1 cellular context compared by ENCODE assay signal in genomic region chr19:56140583-56141415, GRCh38.
TF ChIP-seq lines count a peak whose summit lies in the region.

Gene ZNF444, plus strand, starts transcription at chr19:56141287. Its CDS starts 5,625 bp downstream, at chr19:56146912.

TF ChIP-seq in K562, 482 proteins besides CTCF, POLR2A, EP300 and RAD21 (continued from another document and continues in another):
- TF ChIP-seq HOMEZ (CRISPR knock-in tag; IDR thresholded peaks at IDR 0.05) (no peak), ZNF785 (CRISPR knock-in tag; IDR thresholded peaks at IDR 0.05) (no peak), ZNF311 (CRISPR knock-in tag; IDR thresholded peaks at IDR 0.05) (peak; percentile 48; the same call in 1 of the 2 replicates), AFF1 (IDR thresholded peaks at IDR 0.05; ENCODE audit: low read depth in 1 of 2, partially characterized antibody in 2 of 2) (peak in 1 of 2 experiments; percentile 100), PHF8 (IDR thresholded peaks at IDR 0.05; ENCODE audit: borderline replicate concordance, low read length) (peak; percentile 82), COPS2 (conservative IDR thresholded peaks at IDR 0.05) (no peak), RBM14 (IDR thresholded peaks at IDR 0.05; ENCODE audit: borderline replicate concordance, insufficient read depth, low read depth, low read length) (0 out of 2 replicates have a peak, but pooled peaks have one; percentile 45), ILK (tag; IDR thresholded peaks at IDR 0.05; ENCODE audit: borderline replicate concordance, low read depth) (no peak), ZNF436 (CRISPR knock-in tag; IDR thresholded peaks at IDR 0.05) (no peak), RBBP5 (IDR thresholded peaks at IDR 0.05; ENCODE audit: borderline replicate concordance, insufficient read depth, low read length, poor library complexity, severe bottlenecking) (peak; percentile 53), ZBTB49 (CRISPR knock-in tag; IDR thresholded peaks at IDR 0.05; ENCODE audit: borderline replicate concordance) (no peak), ARID1B (IDR thresholded peaks at IDR 0.05) (no peak), SREBF1 (IDR thresholded peaks at IDR 0.05; ENCODE audit: borderline replicate concordance, low read depth, low read length) (peak; percentile 75; the same call in 1 of the 2 replicates), PRMT5 (CRISPR knock-in tag; IDR thresholded peaks at IDR 0.05) (no peak), TBP (optimal IDR thresholded peaks at IDR 0.05; ENCODE audit: low read depth, low read length) (peak; percentile 45), ZNF766 (CRISPR knock-in tag; conservative IDR thresholded peaks at IDR 0.05) (peak; percentile 94), CEBPG (CRISPR knock-in tag; IDR thresholded peaks at IDR 0.05) (no peak), CEBPG (tag; conservative IDR thresholded peaks at IDR 0.05 in 1 of 2, IDR thresholded peaks at IDR 0.05 in 1 of 2) (no peak), MXD1 (CRISPR knock-in tag; IDR thresholded peaks at IDR 0.05; ENCODE audit: borderline replicate concordance, poor library complexity, severe bottlenecking) (no peak), SIN3A (IDR thresholded peaks at IDR 0.05; ENCODE audit: borderline replicate concordance in 2 of 2, control insufficient read depth in 1 of 2, low read depth in 2 of 2, low read length in 2 of 2) (0 out of 4 replicates have a peak, but pooled peaks of 1 of the 2 experiments have one; percentile 18), TCF7L2 (IDR thresholded peaks at IDR 0.05; ENCODE audit: low read depth, low read length) (0 out of 2 replicates have a peak, but pooled peaks have one; percentile 46), EP400 (IDR thresholded peaks at IDR 0.05) (peak; percentile 90), RNF219 (CRISPR knock-in tag; IDR thresholded peaks at IDR 0.05) (no peak), DMBX1 (CRISPR knock-in tag; IDR thresholded peaks at IDR 0.05; ENCODE audit: borderline replicate concordance) (peak; percentile 75; the same call in 1 of the 2 replicates), ZFP1 (CRISPR knock-in tag; IDR thresholded peaks at IDR 0.05) (no peak), PHF21A (IDR thresholded peaks at IDR 0.05; ENCODE audit: borderline replicate concordance, low read depth) (no peak), PATZ1 (CRISPR knock-in tag; IDR thresholded peaks at IDR 0.05; ENCODE audit: borderline replicate concordance) (no peak), SIN3B (IDR thresholded peaks at IDR 0.05; ENCODE audit: low read depth) (0 out of 2 replicates have a peak, but pooled peaks have one; percentile 59), GATA2 (CRISPR knock-in tag; IDR thresholded peaks at IDR 0.05) (no peak), NCOA1 (IDR thresholded peaks at IDR 0.05; ENCODE audit: low read depth) (no peak), RFX1 (IDR thresholded peaks at IDR 0.05) (peak; percentile 86), ZNF583 (CRISPR knock-in tag; IDR thresholded peaks at IDR 0.05) (peak; percentile 78; the same call in 1 of the 2 replicates), ZNF175 (CRISPR knock-in tag; IDR thresholded peaks at IDR 0.05; ENCODE audit: low read depth) (peak; percentile 93), PYGO2 (tag; IDR thresholded peaks at IDR 0.05) (no peak), FOXK1 (CRISPR knock-in tag; IDR thresholded peaks at IDR 0.05; ENCODE audit: borderline replicate concordance) (0 out of 2 replicates have a peak, but pooled peaks have one; percentile 22), JUN (IDR thresholded peaks at IDR 0.05; ENCODE audit: borderline replicate concordance, low read depth, low read length) (0 out of 2 replicates have a peak, but pooled peaks have one; percentile 25), JUN (CRISPR knock-in tag; IDR thresholded peaks at IDR 0.05; ENCODE audit: borderline replicate concordance) (peak; percentile 55; the same call in 1 of the 2 replicates), CREB3 (tag; conservative IDR thresholded peaks at IDR 0.05; ENCODE audit: low read depth) (peak; percentile 80; the same call in 1 of the 2 replicates), PCBP2 (IDR thresholded peaks at IDR 0.05; ENCODE audit: low read depth, low read length, poor library complexity, severe bottlenecking) (no peak), KDM1A (IDR thresholded peaks at IDR 0.05) (peak in 1 of 2 experiments; percentile 43; a peak in 1 of 4 replicates)
